In genomic region chr7:123864966-123865365, GRCh38 we compare ENCODE assay signal across 11 cellular contexts. TPM values are rescaled to one million over a fixed set of nuclear protein-coding genes. Genes with fewer than 3 reads are reported as not detected.
"Had no signal": no experiment of that assay in that cellular context is flagged by ENCODE, and none has a peak within 500 bp of the region (broad histone marks: within the 10 kb centered on the region; RNA-seq: fewer than 3 reads in every experiment).

No MANE protein-coding gene starts in this region.

- DNase-seq: activated naive CD8-positive, alpha-beta T cell treated with anti-CD3 and anti-CD28 coated beads, Interleukin-2, amount 10 ng/mL, durations not matched to agents 7 days and 5 days; left ventricle myocardium inferior had no signal

- H3K9me3 ChIP-seq: ascending aorta, left ventricle myocardium inferior, pancreas, tibial artery, vagina had no signal

- H3K4me1 Mint-ChIP-seq: activated naive CD8-positive, alpha-beta T cell treated with anti-CD3 and anti-CD28 coated beads, Interleukin-2, amount 10 ng/mL, durations not matched to agents 7 days and 5 days had no signal

- H3K4me3 ChIP-seq: ascending aorta, left ventricle myocardium inferior, pancreas, tibial artery, vagina had no signal

- H3K27me3 ChIP-seq: ascending aorta, foreskin keratinocyte, pancreas, tibial artery, vagina had no signal

- H3K4me1 ChIP-seq: foreskin keratinocyte, vagina had no signal

- H3K36me3 Mint-ChIP-seq: activated naive CD8-positive, alpha-beta T cell treated with anti-CD3 and anti-CD28 coated beads, Interleukin-2, amount 10 ng/mL, durations not matched to agents 7 days and 5 days had no signal

- H3K36me3 ChIP-seq: ascending aorta, left ventricle myocardium inferior, pancreas, tibial artery, vagina had no signal

- H3K9me3 Mint-ChIP-seq: activated naive CD8-positive, alpha-beta T cell treated with anti-CD3 and anti-CD28 coated beads, Interleukin-2, amount 10 ng/mL, durations not matched to agents 7 days and 5 days had no signal

- H3K4me3 Mint-ChIP-seq: activated CD8-positive, alpha-beta T cell treated with anti-CD3 and anti-CD28 coated beads for 36 hours; activated naive CD8-positive, alpha-beta T cell treated with anti-CD3 and anti-CD28 coated beads, Interleukin-2, amount 10 ng/mL, durations not matched to agents 7 days and 5 days; neural crest cell had no signal

- H3K27ac ChIP-seq: ascending aorta, foreskin keratinocyte, left ventricle myocardium inferior, pancreas, tibial artery, vagina had no signal

- H3K27ac Mint-ChIP-seq: activated CD8-positive, alpha-beta T cell treated with anti-CD3 and anti-CD28 coated beads for 36 hours; activated naive CD8-positive, alpha-beta T cell treated with anti-CD3 and anti-CD28 coated beads, Interleukin-2, amount 10 ng/mL, durations not matched to agents 7 days and 5 days had no signal

RNA-seq across cellular contexts. Expression of gene HYAL4, which starts 20.0 kb away (rescaled TPM):
- total RNA-seq: activated CD8-positive, alpha-beta T cell treated with anti-CD3 and anti-CD28 coated beads for 36 hours; activated naive CD8-positive, alpha-beta T cell treated with anti-CD3 and anti-CD28 coated beads, Interleukin-2, amount 10 ng/mL, durations not matched to agents 7 days and 5 days; ascending aorta; esophagus mucosa; foreskin keratinocyte; left ventricle myocardium inferior; mesenteric fat pad; neural crest cell; pancreas had no signal
